16 cellular contexts compared by ENCODE assay signal in genomic region chr9:69083321-69083720, GRCh38. TPM values are rescaled to one million over a fixed set of nuclear protein-coding genes. Genes with fewer than 3 reads are reported as not detected.
A peak's percentile ranks its signal among the peaks of the same experiment; 100 is the strongest.
DNase-seq lines count a peak whose midpoint lies in the region; ATAC-seq and TF ChIP-seq lines count a peak whose summit lies in the region.
"Had no signal": no experiment of that assay in that cellular context is flagged by ENCODE, and none has a peak within 500 bp of the region (broad histone marks: within the 10 kb centered on the region; RNA-seq: fewer than 3 reads in every experiment).

No MANE protein-coding gene starts in this region.

- H3K27me3 ChIP-seq in Karpas-422 (ENCODE audit: low read length) (no peaks in the 10 kb centered on the region), endodermal cell (ENCODE audit: control insufficient read depth, insufficient read depth, low read length, poor library complexity, severe bottlenecking) (no peaks in the 10 kb centered on the region)

- H3K9me3 Mint-ChIP-seq in endothelial cell (ENCODE audit: unreplicated experiment) (no peaks in the 10 kb centered on the region), endodermal cell (no peaks in the 10 kb centered on the region)

- H3K4me3 Mint-ChIP-seq in endothelial cell (ENCODE audit: unreplicated experiment): no peak overlapping the region
- H3K4me3 Mint-ChIP-seq in endodermal cell: no peak overlapping the region
- H3K4me3 Mint-ChIP-seq: CD4-positive, alpha-beta memory T cell had no signal

- H3K9ac ChIP-seq in Karpas-422 (ENCODE audit: low read length) (no peak overlapping the region), endodermal cell (ENCODE audit: extremely low read depth, low read length, poor library complexity, severe bottlenecking) (no peak overlapping the region)

- H3K36me3 Mint-ChIP-seq in endothelial cell (ENCODE audit: low read depth, unreplicated experiment): no peaks in the 10 kb centered on the region
- peaks cover 4% of the 10 kb centered on the region for H3K36me3 Mint-ChIP-seq in endodermal cell (ENCODE audit: low read depth)

- H3K27ac ChIP-seq in Karpas-422 (ENCODE audit: low read length) (no peak overlapping the region), endodermal cell (ENCODE audit: low read depth, low read length) (no peak overlapping the region)

- no peaks in the 10 kb centered on the region for H3K27me3 Mint-ChIP-seq in endothelial cell (ENCODE audit: unreplicated experiment)
- H3K27me3 Mint-ChIP-seq in endodermal cell (ENCODE audit: insufficient read depth): no peaks in the 10 kb centered on the region
- H3K27me3 Mint-ChIP-seq: CD4-positive, alpha-beta memory T cell had no signal

- peak overlapping the region; percentile 72 for H3K27ac Mint-ChIP-seq in endothelial cell (ENCODE audit: unreplicated experiment)
- H3K27ac Mint-ChIP-seq in endodermal cell: no peak overlapping the region
- H3K27ac Mint-ChIP-seq: CD4-positive, alpha-beta memory T cell had no signal

- DNase-seq in Karpas-422: peak; percentile 32
- DNase-seq in dermis blood vessel endothelial cell: peak; percentile 66
- DNase-seq in endothelial cell (ENCODE audit: low spot score): no peak
- peak; percentile 49 for DNase-seq in pulmonary artery endothelial cell (ENCODE audit: low read depth, low spot score)
- no peak for DNase-seq in endodermal cell
- DNase-seq: C1 segment of cervical spinal cord; Calu3; CD4-positive, alpha-beta memory T cell; COR-L47; DMS53; DMS79 treated with DMSO at 0.1 percent for 48 hours; GF-D8; H7; HCEC 1CT had no signal

- no peaks in the 10 kb centered on the region for H3K79me2 ChIP-seq in Karpas-422 (ENCODE audit: low read length)

- H3K4me3 ChIP-seq in Karpas-422 (ENCODE audit: low read length): no peak overlapping the region
- H3K4me3 ChIP-seq in endodermal cell (ENCODE audit: low read length): no peak overlapping the region

- no peak overlapping the region for H2AFZ ChIP-seq in Karpas-422 (ENCODE audit: low read length)

- no peaks in the 10 kb centered on the region for H4K20me1 ChIP-seq in Karpas-422 (ENCODE audit: insufficient read depth, low read depth, low read length)

- peaks cover 15% of the 10 kb centered on the region for H3K4me1 Mint-ChIP-seq in endothelial cell (ENCODE audit: unreplicated experiment)
- H3K4me1 Mint-ChIP-seq in endodermal cell: peaks cover 4% of the 10 kb centered on the region
- H3K4me1 Mint-ChIP-seq: CD4-positive, alpha-beta memory T cell had no signal

- 95 to 100% methylated on average over 1 of the region's 3 CpGs for WGBS in endodermal cell (ENCODE audit: insufficient coverage in 1 of 2, insufficient read length in 1 of 2), 2 experiments

- H3K4me2 ChIP-seq in Karpas-422 (ENCODE audit: low read depth, low read length, poor library complexity, severe bottlenecking): no peak overlapping the region

- no peaks in the 10 kb centered on the region for H3K9me3 ChIP-seq in Karpas-422 (ENCODE audit: low read length)
- peaks cover 8% of the 10 kb centered on the region for H3K9me3 ChIP-seq in endodermal cell (ENCODE audit: control insufficient read depth, low read length)

- H3K36me3 ChIP-seq in Karpas-422 (ENCODE audit: insufficient read depth, low read length) (no peaks in the 10 kb centered on the region), endodermal cell (ENCODE audit: control insufficient read depth, insufficient read depth, low read length) (no peaks in the 10 kb centered on the region)

- H3K9me2 ChIP-seq in Karpas-422 (replicated peaks; ENCODE audit: insufficient read depth, low read length): no peaks in the 10 kb centered on the region

- H3K4me1 ChIP-seq in Karpas-422 (ENCODE audit: low read length) (no peaks in the 10 kb centered on the region), endodermal cell (ENCODE audit: control insufficient read depth, insufficient read depth, low read length) (no peaks in the 10 kb centered on the region)

- no peak for TF ChIP-seq CTCF in endothelial cell (IDR thresholded peaks at IDR 0.05; ENCODE audit: unreplicated experiment)
- TF ChIP-seq CTCF in endodermal cell (conservative IDR thresholded peaks at IDR 0.05): no peak

- ATAC-seq in HG03095 (IDR thresholded peaks at IDR 0.05; ENCODE audit: unreplicated experiment): no peak
- ATAC-seq in HG03159 (IDR thresholded peaks at IDR 0.05; ENCODE audit: unreplicated experiment): no peak

RNA-seq across cellular contexts. Expression of gene FXN, which starts 47.8 kb away (rescaled TPM):
- total RNA-seq in Karpas-422 (2014; rRNA removed; shearing (Covaris generic); ENCODE audit: low replicate concordance): 8.3 and 26.3 TPM in 2 replicates
- total RNA-seq in dermis blood vessel endothelial cell (2.9 and 3.9 TPM in 2 replicates), endothelial cell (ENCODE audit: unreplicated experiment) (14.4 TPM), pulmonary artery endothelial cell (6.3 and 6.8 TPM in 2 replicates), endodermal cell (10 to 100 TPM; 33.0 to 34.1 TPM)
- polyA plus RNA-seq in endodermal cell (2013, experiment 1 of 2): 19.3 TPM
- 17.5 TPM for polyA plus RNA-seq in endodermal cell (2013, experiment 2 of 2)

Comparison
In these comparisons a context has a peak if more than half of its experiments do, and no peak if none do; other contexts are left out.
1. DNase-seq: peak in Karpas-422 (single experiment), dermis blood vessel endothelial cell (single experiment) and pulmonary artery endothelial cell (single experiment); none in endothelial cell (single experiment) and endodermal cell (single experiment).